In the genomic region with DNA sequence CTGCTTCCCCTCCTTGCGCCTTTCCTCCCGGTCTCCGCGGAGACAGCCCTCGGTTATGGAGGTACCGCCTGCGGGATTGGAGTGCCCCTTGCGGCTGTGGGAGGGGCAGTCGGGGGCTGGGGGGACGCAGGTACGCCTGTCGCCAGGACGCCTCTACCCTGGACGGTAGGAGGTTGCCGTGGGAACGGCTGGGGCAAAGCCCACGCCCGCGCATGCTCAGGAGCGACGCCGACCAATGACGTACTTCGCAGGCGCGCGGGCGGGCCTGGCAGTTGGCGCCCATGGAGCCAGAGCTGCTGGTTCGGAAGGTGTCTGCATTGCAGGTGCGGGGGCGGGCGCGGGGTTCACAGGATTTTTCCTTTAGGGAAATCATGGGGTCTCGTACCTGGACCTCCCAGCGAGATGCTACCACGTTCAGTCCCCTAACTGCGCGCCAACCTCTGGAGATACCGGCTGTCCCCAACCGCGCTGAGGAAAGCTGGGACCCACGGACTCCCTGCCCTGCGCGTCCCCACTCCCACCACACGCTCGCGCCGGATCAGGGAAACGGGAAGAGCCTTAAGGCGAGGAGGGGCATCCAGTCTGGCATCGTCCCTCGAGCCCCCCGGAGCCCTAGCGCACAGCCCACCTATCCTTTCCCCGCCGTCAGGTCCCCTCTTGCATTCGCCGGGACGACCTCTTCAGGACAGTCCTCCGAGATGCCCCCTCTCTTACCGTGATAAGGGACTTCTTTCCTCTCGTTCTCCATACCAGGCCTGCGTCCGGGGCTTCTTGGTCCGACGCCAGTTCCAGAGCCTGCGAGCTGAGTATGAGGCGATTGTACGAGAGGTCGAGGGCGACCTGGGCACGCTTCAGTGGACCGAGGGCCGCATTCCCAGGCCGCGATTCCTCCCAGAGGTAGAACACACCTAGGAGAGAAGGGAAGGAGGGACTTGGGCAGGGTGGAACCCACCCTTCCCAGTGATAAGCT, we compare ENCODE assay signal across 8 cellular contexts. TPM values are rescaled to one million over a fixed set of nuclear protein-coding genes. Genes with fewer than 3 reads are reported as not detected.
DNase-seq lines count a peak whose midpoint lies in the region; ATAC-seq and TF ChIP-seq lines count a peak whose summit lies in the region.

A gene (plus strand): TSS at position 271 of the 970 bp plus-strand sequence. CDS start 11 bp downstream, at position 282.

- no peaks in the 10 kb centered on the region for H3K27me3 Mint-ChIP-seq in CD8-positive, alpha-beta T cell (ENCODE audit: low read depth)

- peaks cover 36% of the 10 kb centered on the region for H3K4me1 Mint-ChIP-seq in CD8-positive, alpha-beta T cell (ENCODE audit: low read depth)

- no peaks in the 10 kb centered on the region for H3K9me3 ChIP-seq in CD8-positive, alpha-beta T cell (ENCODE audit: low read length)
- no peaks in the 10 kb centered on the region for H3K9me3 ChIP-seq in SK-N-MC (ENCODE audit: low read depth, low read length)

- peak; percentile 57 for ATAC-seq in CD8-positive, alpha-beta T cell
- ATAC-seq in GM21619 (IDR thresholded peaks at IDR 0.05; ENCODE audit: unreplicated experiment) = peak; percentile 41

- peak; percentile 68 to 87 (median 82) for DNase-seq in CD8-positive, alpha-beta T cell
- DNase-seq in NCI-H1048 (lab: John Stamatoyannopoulos, UW) (peak; percentile 76), SK-N-MC (ENCODE audit: low read depth, low spot score) (no peak), globus pallidus (ENCODE audit: low spot score) (peak; percentile 84), nucleus accumbens (lab: John Stamatoyannopoulos, UW) (peak in 55 of 56 donors; percentile 27 to 91 (median 76)), substantia nigra (lab: John Stamatoyannopoulos, UW) (peak; percentile 25 to 92 (median 74))
- peak; percentile 84 for DNase-seq in activated naive CD4-positive, alpha-beta T cell treated with anti-CD3 and anti-CD28 coated beads, Interleukin-2, amount 50 U/mL, for 16 hours

- H3K9me3 Mint-ChIP-seq in CD8-positive, alpha-beta T cell = no peaks in the 10 kb centered on the region

- peak within 1 kb of the TSS; percentile 88 for H3K9ac ChIP-seq in SK-N-MC (ENCODE audit: insufficient read length)

- peaks cover 30% of the 10 kb centered on the region for H3K4me1 ChIP-seq in CD8-positive, alpha-beta T cell (ENCODE audit: insufficient read depth, low read length)

- intact Hi-C loops in CD8-positive, alpha-beta T cell (cut with DNase I, micrococcal nuclease) = loop anchor here (1.0 to 10.0 kb wide), 3 partner anchors 17 to 187 kb away; a partner anchor contains a TSS

- POLR2A ChIA-PET in CD8-positive, alpha-beta T cell (lab: Charles Lee) = interaction anchor here (0.6 to 2.1 kb wide), 12 partner anchors 9 to 179 kb away, joined by 3 to 8 read pairs (median 4); a partner anchor contains a TSS

- peak within 1 kb of the TSS; percentile 84 for H3K27ac Mint-ChIP-seq in CD8-positive, alpha-beta T cell

- CTCF ChIA-PET in CD8-positive, alpha-beta T cell (lab: Charles Lee) = interaction anchor here (1.0 to 3.2 kb wide), 5 partner anchors 8 to 195 kb away, joined by 3 to 23 read pairs (median 3); no protein-coding TSS in a partner anchor

- H3K36me3 ChIP-seq in CD8-positive, alpha-beta T cell (ENCODE audit: insufficient read depth, low read length) = no peaks in the 10 kb centered on the region
- H3K36me3 ChIP-seq in SK-N-MC (ENCODE audit: insufficient read depth, low read length) = no peaks in the 10 kb centered on the region; the same call in 1 of the 2 replicates

- TF ChIP-seq CTCF in CD8-positive, alpha-beta T cell (IDR thresholded peaks at IDR 0.05) = no peak

- peak within 1 kb of the TSS; percentile 62 for H3K27ac ChIP-seq in CD8-positive, alpha-beta T cell (ENCODE audit: low read depth, low read length)
- H3K27ac ChIP-seq in SK-N-MC (no peak within 1 kb of the TSS), substantia nigra (ENCODE audit: low read depth, low read length, poor library complexity, severe bottlenecking) (peak within 1 kb of the TSS; percentile 70)

- peak within 1 kb of the TSS; percentile 65 for H3K4me3 ChIP-seq in CD8-positive, alpha-beta T cell (ENCODE audit: low read depth, low read length)
- peak within 1 kb of the TSS; percentile 95 for H3K4me3 ChIP-seq in SK-N-MC

- peak within 1 kb of the TSS; percentile 87 for H3K4me3 Mint-ChIP-seq in CD8-positive, alpha-beta T cell

- H3K36me3 Mint-ChIP-seq in CD8-positive, alpha-beta T cell = peaks cover 17% of the 10 kb centered on the region

- H3K27me3 ChIP-seq in CD8-positive, alpha-beta T cell (ENCODE audit: insufficient read depth, low read length) = no peaks in the 10 kb centered on the region

RNA-seq across cellular contexts. Expression of the gene that starts here (rescaled TPM):
- 1 to 10 TPM; 1.3 to 2.0 TPM for total RNA-seq in CD8-positive, alpha-beta T cell
